Comparison of ENCODE assay signal across 9 cellular contexts in the genomic region with DNA sequence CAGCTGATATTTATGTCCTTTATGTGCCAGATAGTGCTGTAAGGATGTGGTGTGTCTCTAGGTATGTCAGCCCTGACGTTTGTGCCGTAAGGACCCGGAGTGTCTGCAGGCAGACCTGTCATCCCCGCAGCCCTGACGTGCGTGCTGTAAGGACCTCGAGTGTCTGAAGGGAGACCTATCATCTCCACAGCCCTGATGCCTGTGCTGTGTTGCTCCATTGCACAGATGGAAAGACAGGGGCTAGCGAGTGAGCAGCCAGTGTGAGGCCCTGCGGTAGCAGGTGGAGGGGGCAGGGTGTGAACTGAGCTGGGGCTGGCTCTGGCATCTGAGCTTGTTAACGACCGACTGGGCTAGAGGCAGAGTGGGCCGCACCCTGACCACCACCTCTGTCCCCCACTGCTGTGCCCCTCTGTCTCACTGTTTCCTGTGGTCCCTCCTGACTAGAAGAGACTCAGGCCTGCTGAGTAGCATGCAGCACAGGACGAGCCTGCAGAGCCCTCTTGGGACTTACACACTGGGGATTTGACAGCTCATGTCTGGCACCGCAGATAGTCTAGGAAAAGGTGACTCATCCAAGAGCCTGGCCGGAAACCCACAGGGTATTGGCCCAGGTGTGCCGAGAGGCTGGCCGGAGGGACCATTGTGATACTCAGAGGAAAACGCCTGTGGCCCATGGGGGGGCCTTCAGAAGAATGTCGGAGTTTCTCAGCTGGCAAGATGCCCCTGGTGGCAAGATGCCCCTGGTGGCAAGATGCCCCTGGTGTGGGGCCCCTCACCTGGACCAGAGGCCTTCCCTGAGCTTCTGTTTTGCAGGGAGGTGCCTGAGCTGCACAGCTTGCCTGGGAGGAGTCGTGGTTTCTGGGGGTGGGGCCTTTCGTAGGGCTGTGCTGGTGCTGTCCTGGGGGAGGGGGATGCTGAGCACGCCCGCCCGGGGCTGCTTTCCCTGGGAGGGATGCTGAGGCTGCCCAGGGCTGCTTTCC. TPM values are rescaled to one million over a fixed set of nuclear protein-coding genes. Genes with fewer than 3 reads are reported as not detected.
A peak's percentile ranks its signal among the peaks of the same experiment; 100 is the strongest.
DNase-seq lines count a peak whose midpoint lies in the region; ATAC-seq lines count a peak whose summit lies in the region.
"Had no signal": no experiment of that assay in that cellular context is flagged by ENCODE, and none has a peak within 500 bp of the region (broad histone marks: within the 10 kb centered on the region; RNA-seq: fewer than 3 reads in every experiment).

No MANE protein-coding gene starts in this region.

- H3K4me1 ChIP-seq in SJCRH30 (no peaks in the 10 kb centered on the region; the same call in 1 of the 2 replicates), adipocyte (ENCODE audit: control insufficient read depth, insufficient read depth, low read length) (peaks cover 20% of the 10 kb centered on the region)

- no peak overlapping the region for H3K9ac ChIP-seq in adipocyte (ENCODE audit: low read length)

- DNase-seq in DMS153 (lab: John Stamatoyannopoulos, UW) (peak; percentile 91), SJCRH30 (peak; percentile 11 to 22), adipocyte (ENCODE audit: low read depth) (peak; percentile 62), iPS-NIHi11 (ENCODE audit: low spot score) (peak; percentile 78), T-helper 9 cell (no peak)
- peak; percentile 37 for DNase-seq in stimulated activated CD8-positive, alpha-beta memory T cell treated with anti-CD3 and anti-CD28 coated beads, Interleukin-12 subunit alpha, Interleukin-12 subunit beta, amount 100 ng/mL, for 4 hours (ENCODE audit: low read depth)

- peak; percentile 63 for ATAC-seq in GM19397 (IDR thresholded peaks at IDR 0.05; ENCODE audit: unreplicated experiment)
- ATAC-seq in HG03439 (IDR thresholded peaks at IDR 0.05; ENCODE audit: unreplicated experiment) = peak; percentile 71

- H3K27me3 ChIP-seq in SJCRH30 (no peaks in the 10 kb centered on the region), adipocyte (replicated peaks; ENCODE audit: control insufficient read depth, insufficient read depth, low read length) (no peaks in the 10 kb centered on the region)
- H3K27me3 ChIP-seq: dorsolateral prefrontal cortex had no signal

- H3K27ac ChIP-seq in SJCRH30 = no peak overlapping the region
- H3K27ac ChIP-seq: dorsolateral prefrontal cortex had no signal

- H3K4me3 ChIP-seq in SJCRH30 (no peak overlapping the region), adipocyte (ENCODE audit: low read length) (no peak overlapping the region)

- H3K36me3 ChIP-seq in SJCRH30 = no peaks in the 10 kb centered on the region
- no peaks in the 10 kb centered on the region for H3K36me3 ChIP-seq in adipocyte (ENCODE audit: control insufficient read depth, insufficient read depth, low read length, severe bottlenecking)

- H3K9me3 ChIP-seq in SJCRH30 (replicated peaks) (no peaks in the 10 kb centered on the region), adipocyte (ENCODE audit: control insufficient read depth, low read length) (no peaks in the 10 kb centered on the region)

RNA-seq across cellular contexts. Expression of a gene that starts 34.3 kb away (rescaled TPM):
- total RNA-seq in SJCRH30 (2014; rRNA removed; shearing (Covaris generic)) = 18.9 and 22.4 TPM in 2 replicates
